10 cellular contexts compared by ENCODE assay signal in genomic region chr14:24159777-24160498, GRCh38. TPM values are rescaled to one million over a fixed set of nuclear protein-coding genes. Genes with fewer than 3 reads are reported as not detected.
DNase-seq lines count a peak whose midpoint lies in the region; ATAC-seq, FAIRE-seq and TF ChIP-seq lines count a peak whose summit lies in the region.
"Had no signal": no experiment of that assay in that cellular context is flagged by ENCODE, and none has a peak within 500 bp of the region (broad histone marks: within the 10 kb centered on the region; RNA-seq: fewer than 3 reads in every experiment).

No MANE protein-coding gene starts in this region.

- H3K27ac Mint-ChIP-seq in activated naive CD4-positive, alpha-beta T cell treated with anti-CD3 and anti-CD28 coated beads, Interleukin-2, amount 10 ng/mL, durations not matched to agents 7 days and 5 days: peak overlapping the region; percentile 99
- peak overlapping the region; percentile 27 for H3K27ac Mint-ChIP-seq in type B pancreatic cell

- no peak for TF ChIP-seq EP300 in GM12878 (IDR thresholded peaks at IDR 0.05; ENCODE audit: borderline replicate concordance in 1 of 2, control insufficient read depth in 1 of 2, low read depth in 2 of 2, low read length in 2 of 2)

- ATAC-seq in GM12878 (no peak), GM18873 (IDR thresholded peaks at IDR 0.05; ENCODE audit: low FRiP score, unreplicated experiment) (no peak)

- peaks cover 81% of the 10 kb centered on the region for H3K36me3 Mint-ChIP-seq in activated naive CD4-positive, alpha-beta T cell treated with anti-CD3 and anti-CD28 coated beads, Interleukin-2, amount 10 ng/mL, durations not matched to agents 7 days and 5 days
- H3K36me3 Mint-ChIP-seq in type B pancreatic cell: peaks cover 27% of the 10 kb centered on the region

- H3K4me2 ChIP-seq in GM12878 (ENCODE audit: control insufficient read depth, insufficient read depth): no peak overlapping the region; the same call in 1 of the 2 replicates

- RAD21 ChIA-PET in GM12878 (lab: Charles Lee; ENCODE audit: unreplicated experiment): interaction anchor here (0.7 to 4.5 kb wide), 17 partner anchors 13 to 148 kb away, joined by 3 to 60 read pairs (median 12); partner anchors contain the start of genes CIDEB, DCAF11, EMC9 and IPO4

- H4K20me1 ChIP-seq in GM12878 (ENCODE audit: control insufficient read depth, insufficient read depth): no peaks in the 10 kb centered on the region

- no peak overlapping the region for H3K9ac ChIP-seq in GM12878 (ENCODE audit: control insufficient read depth, insufficient read depth, low read length)

- peaks cover 56% of the 10 kb centered on the region for H3K4me1 Mint-ChIP-seq in activated naive CD4-positive, alpha-beta T cell treated with anti-CD3 and anti-CD28 coated beads, Interleukin-2, amount 10 ng/mL, durations not matched to agents 7 days and 5 days
- peaks cover 19% of the 10 kb centered on the region for H3K4me1 Mint-ChIP-seq in type B pancreatic cell (ENCODE audit: unreplicated experiment)

- no peak overlapping the region for H3K4me3 Mint-ChIP-seq in activated naive CD4-positive, alpha-beta T cell treated with anti-CD3 and anti-CD28 coated beads, Interleukin-2, amount 10 ng/mL, durations not matched to agents 7 days and 5 days
- H3K4me3 Mint-ChIP-seq in type B pancreatic cell: peak overlapping the region; percentile 8

- H3K4me3 ChIP-seq in GM12878 (no peak overlapping the region), muscle layer of duodenum (ENCODE audit: low read depth in 1 of 2, low read length in 2 of 2) (no peak overlapping the region)

- H3K4me1 ChIP-seq in GM12878 (ENCODE audit: control insufficient read depth, insufficient read depth, low read length): peaks cover 32% of the 10 kb centered on the region
- peaks cover 22 to 24% of the 10 kb centered on the region in 2 donors for H3K4me1 ChIP-seq in muscle layer of duodenum (ENCODE audit: control insufficient read depth in 1 of 2, insufficient read depth in 2 of 2, low read length in 2 of 2)

- in situ Hi-C loops in GM12878 (cut with MboI): no loop called here

- no peak for TF ChIP-seq RAD21 in GM12878 (IDR thresholded peaks at IDR 0.05; ENCODE audit: insufficient read depth, low read depth, low read length)

- H3K27ac ChIP-seq in GM12878 (ENCODE audit: control insufficient read depth, insufficient read depth) (peak overlapping the region; percentile 96), muscle layer of duodenum (ENCODE audit: low read length) (peak overlapping the region; percentile 99)

- SMC1A ChIA-PET in GM12878 (lab: Charles Lee; ENCODE audit: uncharacterized antibody, unreplicated experiment): interaction anchor here (0.7 to 4.9 kb wide), 16 partner anchors 9 to 194 kb away, joined by 3 to 54 read pairs (median 11); partner anchors contain the start of genes DCAF11, EMC9, IPO4 and NRL

- H3K36me3 ChIP-seq in GM12878 (ENCODE audit: control insufficient read depth in 2 of 2, insufficient read depth in 2 of 2, low read length in 1 of 2): peaks cover 39 to 45% of the 10 kb centered on the region in 2 experiments
- H3K36me3 ChIP-seq in muscle layer of duodenum (ENCODE audit: control insufficient read depth in 1 of 2, insufficient read depth in 2 of 2, low read length in 2 of 2): peaks cover 63 to 69% of the 10 kb centered on the region in 2 donors

- intact Hi-C loops in GM12878 (cut with micrococcal nuclease; ENCODE audit: unreplicated experiment): loop anchor here (1.0 kb wide), 1 partner anchor 53 kb away; the partner anchor contains the start of gene CHMP4A

- no peaks in the 10 kb centered on the region for H3K9me3 ChIP-seq in GM12878 (replicated peaks; ENCODE audit: control insufficient read depth, insufficient read depth, low read length)
- H3K9me3 ChIP-seq in muscle layer of duodenum (ENCODE audit: control insufficient read depth in 1 of 2, low read length in 2 of 2): no peaks in the 10 kb centered on the region

- FAIRE-seq in GM12878 (lab: Jason Lieb, UNC): no peak

- DNase-seq in activated naive CD4-positive, alpha-beta T cell treated with anti-CD3 and anti-CD28 coated beads, Interleukin-2, amount 10 ng/mL, durations not matched to agents 7 days and 5 days: no peak
- DNase-seq in activated naive CD4-positive, alpha-beta T cell treated with anti-CD3 and anti-CD28 coated beads, Interleukin-2, amount 50 U/mL, for 16 hours: no peak
- DNase-seq in GM12878 (ENCODE audit: low read depth, low spot score): no peak
- DNase-seq in type B pancreatic cell (ENCODE audit: extremely low spot score, unreplicated experiment): no peak
- DNase-seq in MV-4-11 (lab: John Stamatoyannopoulos, UW): no peak
- DNase-seq in kidney glomerular epithelial cell (lab: John Stamatoyannopoulos, UW): no peak
- DNase-seq: NCI-H1048, RPMI8226 had no signal

- POLR2A ChIA-PET in GM12878 (lab: Charles Lee): interaction anchor here (0.6 to 4.8 kb wide), 16 partner anchors 9 to 499 kb away, joined by 3 to 99 read pairs (median 18); partner anchors contain the start of genes DCAF11, EMC9, IPO4 and MDP1

- TF ChIP-seq CTCF in GM12878 (IDR thresholded peaks at IDR 0.05 in 2 of 3, conservative IDR thresholded peaks at IDR 0.05 in 1 of 3; ENCODE audit: control insufficient read depth in 2 of 3, extremely low read depth in 1 of 3, insufficient read depth in 1 of 3, low read depth in 3 of 3, low read length in 3 of 3): no peak
- no peak for TF ChIP-seq CTCF in type B pancreatic cell (conservative IDR thresholded peaks at IDR 0.05)

- TF ChIP-seq POLR2A in GM12878 (IDR thresholded peaks at IDR 0.05; ENCODE audit: low read depth, low read length): peak; percentile 41; the same call in 1 of the 2 replicates

- CTCF ChIA-PET in activated naive CD4-positive, alpha-beta T cell treated with anti-CD3 and anti-CD28 coated beads, Interleukin-2, amount 10 ng/mL, durations not matched to agents 7 days and 5 days (lab: Charles Lee): interaction anchor here (1.0 to 3.2 kb wide), 14 partner anchors 11 to 137 kb away, joined by 3 to 67 read pairs (median 8); partner anchors contain the start of genes DCAF11, EMC9, NRL and PSME1
- CTCF ChIA-PET in GM12878 (lab: Yijun Ruan, JAX): interaction anchor here (0.8 to 4.2 kb wide), 21 partner anchors 10 to 528 kb away, joined by 3 to 63 read pairs (median 8); partner anchors contain the start of genes CARMIL3, CHMP4A, CIDEB and DCAF11

- 97% methylated on average over 11 of the region's 11 CpGs for WGBS in GM12878 (ENCODE audit: insufficient coverage, insufficient replicate concordance, low lambda C conversion rate, missing lambda C conversion rate)

- BruUV-seq in GM12878 (replicated peaks; lab: Mats Ljungman, UMichigan): no TSS peak

- peaks cover 6% of the 10 kb centered on the region for H3K27me3 Mint-ChIP-seq in activated naive CD4-positive, alpha-beta T cell treated with anti-CD3 and anti-CD28 coated beads, Interleukin-2, amount 10 ng/mL, durations not matched to agents 7 days and 5 days
- no peaks in the 10 kb centered on the region for H3K27me3 Mint-ChIP-seq in type B pancreatic cell

- H3K27me3 ChIP-seq in GM12878 (replicated peaks in 1 of 2; ENCODE audit: control insufficient read depth in 2 of 2, insufficient read depth in 2 of 2, low read length in 1 of 2) (no peaks in the 10 kb centered on the region), muscle layer of duodenum (ENCODE audit: low read depth, low read length) (no peaks in the 10 kb centered on the region)

- H3K79me2 ChIP-seq in GM12878 (ENCODE audit: control insufficient read depth, insufficient read depth, low read length): peaks cover 39% of the 10 kb centered on the region

- no peak overlapping the region for H2AFZ ChIP-seq in GM12878 (ENCODE audit: control insufficient read depth, low read depth, low read length)

- no peaks in the 10 kb centered on the region for H3K9me3 Mint-ChIP-seq in activated naive CD4-positive, alpha-beta T cell treated with anti-CD3 and anti-CD28 coated beads, Interleukin-2, amount 10 ng/mL, durations not matched to agents 7 days and 5 days
- no peaks in the 10 kb centered on the region for H3K9me3 Mint-ChIP-seq in type B pancreatic cell

RNA-seq across cellular contexts. Expression of gene IRF9, which starts 1.1 kb away (rescaled TPM):
- total RNA-seq in GM12878 (2013; cell fraction: nucleolus; rRNA removed): 255 and 261 TPM in 2 replicates
- 141 and 151 TPM in 2 replicates for total RNA-seq in GM12878 (2014; rRNA removed)
- total RNA-seq in GM12878 (2014; rRNA removed; fragmentation: Illumina TruSeq; extraction: Trizol): 121 and 124 TPM in 2 replicates
- 146 and 161 TPM in 2 replicates for total RNA-seq in GM12878 (2021)
- polyA plus RNA-seq in GM12878 (2011; ENCODE audit: low read depth): 154 TPM
- 210 and 234 TPM in 2 replicates for polyA plus RNA-seq in GM12878 (2011; rRNA removed)
- polyA plus RNA-seq in GM12878 (2011; cell fraction: cytosol; rRNA removed): 205 and 219 TPM in 2 replicates
- 650 and 948 TPM in 2 replicates for polyA plus RNA-seq in GM12878 (2011; cell fraction: nucleus; rRNA removed)
- polyA plus RNA-seq in GM12878 (2012): 168 and 212 TPM in 2 replicates
- polyA plus RNA-seq in GM12878 (2014; fragmentation: Illumina TruSeq; extraction: Trizol): 140 and 192 TPM in 2 replicates
- polyA plus RNA-seq in GM12878 (2014; fragmentation: Nextera tagmentation; extraction: Ambion mirVana): 10 to 100 TPM; 47.6 to 58.7 TPM
- 184 and 187 TPM in 2 replicates for polyA plus RNA-seq in GM12878 (2014; rRNA removed)
- polyA plus RNA-seq in GM12878 (2016; fragmentation: Nextera tagmentation; extraction: Ambion mirVana): 100 to 1,000 TPM; 172 to 180 TPM
- polyA minus RNA-seq in GM12878 (2011; rRNA and poly(A)+ RNA removed): 228 and 269 TPM in 2 replicates
- 74.4 and 101 TPM in 2 replicates for polyA minus RNA-seq in GM12878 (2011; cell fraction: cytosol; rRNA and poly(A)+ RNA removed)
- polyA minus RNA-seq in GM12878 (2011; cell fraction: nucleus; rRNA and poly(A)+ RNA removed): 134 and 217 TPM in 2 replicates
- total RNA-seq in type B pancreatic cell (ENCODE audit: low replicate concordance): 60.0 and 63.4 TPM in 2 replicates

RNA-seq across cellular contexts. Expression of gene REC8, which starts 11.9 kb away (rescaled TPM):
- 37.9 and 43.0 TPM in 2 replicates for total RNA-seq in GM12878 (2013; cell fraction: nucleolus; rRNA removed)
- total RNA-seq in GM12878 (2014; rRNA removed) (24.8 and 28.0 TPM in 2 replicates), GM12878 (2014; rRNA removed; fragmentation: Illumina TruSeq; extraction: Trizol) (12.3 and 13.1 TPM in 2 replicates), GM12878 (2021) (68.3 and 76.9 TPM in 2 replicates), type B pancreatic cell (ENCODE audit: low replicate concordance) (84.2 and 221 TPM in 2 replicates)
- polyA plus RNA-seq in GM12878 (2011; ENCODE audit: low read depth): 62.4 TPM
- polyA plus RNA-seq in GM12878 (2011; rRNA removed) (7.6 and 11.2 TPM in 2 replicates), GM12878 (2014; fragmentation: Illumina TruSeq; extraction: Trizol) (19.7 and 30.3 TPM in 2 replicates), GM12878 (2014; fragmentation: Nextera tagmentation; extraction: Ambion mirVana) (1 to 10 TPM; 4.2 to 9.6 TPM), GM12878 (2014; rRNA removed) (53.1 and 62.7 TPM in 2 replicates), GM12878 (2016; fragmentation: Nextera tagmentation; extraction: Ambion mirVana) (10 to 100 TPM; 50.3 to 50.5 TPM)
- 7.0 and 7.3 TPM in 2 replicates for polyA plus RNA-seq in GM12878 (2011; cell fraction: cytosol; rRNA removed)
- polyA plus RNA-seq in GM12878 (2011; cell fraction: nucleus; rRNA removed): 129 and 145 TPM in 2 replicates
- polyA plus RNA-seq in GM12878 (2012): 45.5 and 78.2 TPM in 2 replicates
- 4.3 and 9.2 TPM in 2 replicates for polyA minus RNA-seq in GM12878 (2011; rRNA and poly(A)+ RNA removed)
- 1.7 and 10.0 TPM in 2 replicates for polyA minus RNA-seq in GM12878 (2011; cell fraction: cytosol; rRNA and poly(A)+ RNA removed)
- 21.2 and 29.4 TPM in 2 replicates for polyA minus RNA-seq in GM12878 (2011; cell fraction: nucleus; rRNA and poly(A)+ RNA removed)

RNA-seq across cellular contexts. Expression of gene RNF31, which starts 12.6 kb away (rescaled TPM):
- 123 and 142 TPM in 2 replicates for total RNA-seq in GM12878 (2013; cell fraction: nucleolus; rRNA removed)
- total RNA-seq in GM12878 (2014; rRNA removed) (69.5 and 73.5 TPM in 2 replicates), GM12878 (2014; rRNA removed; fragmentation: Illumina TruSeq; extraction: Trizol) (27.2 and 29.6 TPM in 2 replicates), GM12878 (2021) (87.0 and 92.7 TPM in 2 replicates), type B pancreatic cell (ENCODE audit: low replicate concordance) (68.6 and 78.4 TPM in 2 replicates)
- polyA plus RNA-seq in GM12878 (2011; ENCODE audit: low read depth): 31.8 TPM
- polyA plus RNA-seq in GM12878 (2011; rRNA removed) (12.3 and 20.8 TPM in 2 replicates), GM12878 (2014; fragmentation: Illumina TruSeq; extraction: Trizol) (29.8 and 47.1 TPM in 2 replicates), GM12878 (2014; fragmentation: Nextera tagmentation; extraction: Ambion mirVana) (10 to 100 TPM in 1 of 2 experiments, 1 to 10 TPM in 1; 8.5 to 19.0 TPM), GM12878 (2014; rRNA removed) (61.8 and 66.7 TPM in 2 replicates), GM12878 (2016; fragmentation: Nextera tagmentation; extraction: Ambion mirVana) (10 to 100 TPM; 56.9 to 72.7 TPM)
- polyA plus RNA-seq in GM12878 (2011; cell fraction: cytosol; rRNA removed): 23.5 and 29.2 TPM in 2 replicates
- polyA plus RNA-seq in GM12878 (2011; cell fraction: nucleus; rRNA removed): 104 and 183 TPM in 2 replicates
- polyA plus RNA-seq in GM12878 (2012): 52.3 and 84.3 TPM in 2 replicates
- polyA minus RNA-seq in GM12878 (2011; rRNA and poly(A)+ RNA removed): 52.4 and 72.1 TPM in 2 replicates
- 15.9 and 20.8 TPM in 2 replicates for polyA minus RNA-seq in GM12878 (2011; cell fraction: cytosol; rRNA and poly(A)+ RNA removed)
- 63.3 and 133 TPM in 2 replicates for polyA minus RNA-seq in GM12878 (2011; cell fraction: nucleus; rRNA and poly(A)+ RNA removed)

RNA-seq across cellular contexts. Expression of gene PSME2, which starts 13.5 kb away (rescaled TPM):
- 107 and 115 TPM in 2 replicates for total RNA-seq in GM12878 (2013; cell fraction: nucleolus; rRNA removed)
- total RNA-seq in GM12878 (2014; rRNA removed) (861 and 965 TPM in 2 replicates), GM12878 (2014; rRNA removed; fragmentation: Illumina TruSeq; extraction: Trizol) (713 and 731 TPM in 2 replicates), GM12878 (2021) (554 and 559 TPM in 2 replicates), type B pancreatic cell (ENCODE audit: low replicate concordance) (134 and 155 TPM in 2 replicates)
- 477 TPM for polyA plus RNA-seq in GM12878 (2011; ENCODE audit: low read depth)
- polyA plus RNA-seq in GM12878 (2011; rRNA removed) (409 and 510 TPM in 2 replicates), GM12878 (2014; fragmentation: Illumina TruSeq; extraction: Trizol) (828 and 873 TPM in 2 replicates), GM12878 (2014; fragmentation: Nextera tagmentation; extraction: Ambion mirVana) (1,000 to 10,000 TPM; 3,045 to 3,542 TPM), GM12878 (2014; rRNA removed) (862 and 900 TPM in 2 replicates), GM12878 (2016; fragmentation: Nextera tagmentation; extraction: Ambion mirVana) (1,000 to 10,000 TPM; 1,453 to 1,543 TPM)
- 329 and 453 TPM in 2 replicates for polyA plus RNA-seq in GM12878 (2011; cell fraction: cytosol; rRNA removed)
- 907 and 945 TPM in 2 replicates for polyA plus RNA-seq in GM12878 (2011; cell fraction: nucleus; rRNA removed)
- 335 and 418 TPM in 2 replicates for polyA plus RNA-seq in GM12878 (2012)
- polyA minus RNA-seq in GM12878 (2011; rRNA and poly(A)+ RNA removed): 154 and 207 TPM in 2 replicates
- 61.7 and 82.5 TPM in 2 replicates for polyA minus RNA-seq in GM12878 (2011; cell fraction: cytosol; rRNA and poly(A)+ RNA removed)
- 139 and 176 TPM in 2 replicates for polyA minus RNA-seq in GM12878 (2011; cell fraction: nucleus; rRNA and poly(A)+ RNA removed)

RNA-seq across cellular contexts. Expression of gene EMC9, which starts 18.5 kb away (rescaled TPM):
- total RNA-seq in GM12878 (2013; cell fraction: nucleolus; rRNA removed): 25.2 and 28.8 TPM in 2 replicates
- total RNA-seq in GM12878 (2014; rRNA removed) (39.5 and 42.6 TPM in 2 replicates), GM12878 (2014; rRNA removed; fragmentation: Illumina TruSeq; extraction: Trizol) (15.8 and 20.2 TPM in 2 replicates), GM12878 (2021) (40.9 and 45.7 TPM in 2 replicates), type B pancreatic cell (ENCODE audit: low replicate concordance) (16.2 and 25.9 TPM in 2 replicates)
- polyA plus RNA-seq in GM12878 (2011; ENCODE audit: low read depth): 14.2 TPM
- polyA plus RNA-seq in GM12878 (2011; rRNA removed) (11.6 and 18.1 TPM in 2 replicates), GM12878 (2014; fragmentation: Illumina TruSeq; extraction: Trizol) (10.6 and 15.3 TPM in 2 replicates), GM12878 (2014; fragmentation: Nextera tagmentation; extraction: Ambion mirVana) (10 to 100 TPM; 15.5 to 17.8 TPM), GM12878 (2014; rRNA removed) (44.7 and 46.2 TPM in 2 replicates), GM12878 (2016; fragmentation: Nextera tagmentation; extraction: Ambion mirVana) (10 to 100 TPM; 51.0 to 60.5 TPM)
- 26.8 and 41.6 TPM in 2 replicates for polyA plus RNA-seq in GM12878 (2011; cell fraction: cytosol; rRNA removed)
- 89.7 and 93.0 TPM in 2 replicates for polyA plus RNA-seq in GM12878 (2011; cell fraction: nucleus; rRNA removed)
- polyA plus RNA-seq in GM12878 (2012): 32.5 and 36.2 TPM in 2 replicates
- 18.3 and 23.2 TPM in 2 replicates for polyA minus RNA-seq in GM12878 (2011; rRNA and poly(A)+ RNA removed)
- polyA minus RNA-seq in GM12878 (2011; cell fraction: cytosol; rRNA and poly(A)+ RNA removed): 6.7 and 11.8 TPM in 2 replicates
- 22.5 and 30.4 TPM in 2 replicates for polyA minus RNA-seq in GM12878 (2011; cell fraction: nucleus; rRNA and poly(A)+ RNA removed)
